ENCODE assay signal across 11 cellular contexts in genomic region chr14:73290279-73290678, GRCh38. TPM values are rescaled to one million over a fixed set of nuclear protein-coding genes. Genes with fewer than 3 reads are reported as not detected.
DNase-seq lines count a peak whose midpoint lies in the region; ATAC-seq and TF ChIP-seq lines count a peak whose summit lies in the region.
"Had no signal": no experiment of that assay in that cellular context is flagged by ENCODE, and none has a peak within 500 bp of the region (broad histone marks: within the 10 kb centered on the region; RNA-seq: fewer than 3 reads in every experiment).

No MANE protein-coding gene starts in this region.

- H3K9me3 ChIP-seq in hepatocyte (ENCODE audit: low read depth) (no peaks in the 10 kb centered on the region), psoas muscle (no peaks in the 10 kb centered on the region)

- no peaks in the 10 kb centered on the region for H3K27me3 Mint-ChIP-seq in effector memory CD8-positive, alpha-beta T cell

- H3K27me3 ChIP-seq in hepatocyte, result no peaks in the 10 kb centered on the region
- no peaks in the 10 kb centered on the region for H3K27me3 ChIP-seq in psoas muscle (ENCODE audit: insufficient read depth in 3 of 3, low read length in 2 of 3)
- H3K27me3 ChIP-seq: neural progenitor cell had no signal

- TF ChIP-seq CTCF in hepatocyte (IDR thresholded peaks at IDR 0.05; ENCODE audit: poor library complexity) (no peak), psoas muscle (IDR thresholded peaks at IDR 0.05) (no peak)

- H3K27ac Mint-ChIP-seq in effector memory CD8-positive, alpha-beta T cell, result peak overlapping the region; percentile 13 to 35
- H3K27ac Mint-ChIP-seq: neural progenitor cell had no signal

- peaks cover 36% of the 10 kb centered on the region for H3K36me3 Mint-ChIP-seq in effector memory CD8-positive, alpha-beta T cell (ENCODE audit: insufficient read depth)

- H3K36me3 ChIP-seq in hepatocyte (replicated peaks; ENCODE audit: insufficient read depth, low read depth), result no peaks in the 10 kb centered on the region
- H3K36me3 ChIP-seq in psoas muscle (ENCODE audit: insufficient read depth in 1 of 2, low read depth in 1 of 2), result peaks cover 8 to 70% of the 10 kb centered on the region in 2 donors
- H3K36me3 ChIP-seq: neural progenitor cell had no signal

- no peaks in the 10 kb centered on the region for H4K20me1 ChIP-seq in hepatocyte (ENCODE audit: insufficient read depth, poor library complexity, severe bottlenecking)

- no peak overlapping the region for H2AFZ ChIP-seq in hepatocyte
- H2AFZ ChIP-seq: neural progenitor cell had no signal

- no peak overlapping the region for H3K27ac ChIP-seq in hepatocyte
- H3K27ac ChIP-seq in psoas muscle, result no peak overlapping the region
- H3K27ac ChIP-seq: neural progenitor cell had no signal

- no peak for DNase-seq in effector memory CD8-positive, alpha-beta T cell
- no peak for DNase-seq in hepatocyte (ENCODE audit: low spot score)
- no peak for DNase-seq in psoas muscle
- DNase-seq in mesenteric fat pad (ENCODE audit: low spot score), result no peak
- no peak for DNase-seq in NCI-H2227 treated with DMSO at 0.1 percent for 48 hours (lab: John Stamatoyannopoulos, UW)
- DNase-seq: aorta, NCI-H1930 had no signal

- H3K9me2 ChIP-seq in hepatocyte (replicated peaks; ENCODE audit: insufficient read depth), result no peaks in the 10 kb centered on the region

- H3K79me2 ChIP-seq in hepatocyte, result no peaks in the 10 kb centered on the region

- H3K9me3 Mint-ChIP-seq in effector memory CD8-positive, alpha-beta T cell, result no peaks in the 10 kb centered on the region
- H3K9me3 Mint-ChIP-seq: neural progenitor cell had no signal

- no peak overlapping the region for H3K4me2 ChIP-seq in hepatocyte
- H3K4me2 ChIP-seq: neural progenitor cell had no signal

- H3K4me1 Mint-ChIP-seq in effector memory CD8-positive, alpha-beta T cell (ENCODE audit: low read depth in 2 of 2), result no peaks in the 10 kb centered on the region
- H3K4me1 Mint-ChIP-seq: neural progenitor cell had no signal

- H3K4me3 Mint-ChIP-seq in effector memory CD8-positive, alpha-beta T cell, result no peak overlapping the region
- H3K4me3 Mint-ChIP-seq: neural progenitor cell had no signal

- peaks cover 9% of the 10 kb centered on the region for H3K4me1 ChIP-seq in hepatocyte (ENCODE audit: insufficient read depth)
- no peaks in the 10 kb centered on the region for H3K4me1 ChIP-seq in psoas muscle

- intact Hi-C loops in psoas muscle (cut with DNase I), result no loop called here

- WGBS in hepatocyte (ENCODE audit: low lambda C conversion rate, missing lambda C conversion rate), result 75% methylated on average over 4 of the region's 4 CpGs
- WGBS in psoas muscle, 3 donors, result 85 to 94% (median 87%) methylated on average over 4 of the region's 4 CpGs

- ATAC-seq in GM18502 (IDR thresholded peaks at IDR 0.05; ENCODE audit: poor library complexity, unreplicated experiment) (peak; percentile 79), GM19452 (IDR thresholded peaks at IDR 0.05; ENCODE audit: unreplicated experiment) (peak; percentile 85), HG03060 (IDR thresholded peaks at IDR 0.05; ENCODE audit: low read depth, unreplicated experiment) (peak; percentile 56), psoas muscle (no peak)
- ATAC-seq in effector memory CD8-positive, alpha-beta T cell (replicated peaks), result no peak

- no peak overlapping the region for H3K4me3 ChIP-seq in hepatocyte
- no peak overlapping the region for H3K4me3 ChIP-seq in psoas muscle
- H3K4me3 ChIP-seq: neural progenitor cell had no signal

RNA-seq across cellular contexts. Expression of gene PAPLN, which starts 53.0 kb away (rescaled TPM):
- total RNA-seq in hepatocyte, result 10.1 and 13.4 TPM in 2 replicates
- polyA plus RNA-seq in hepatocyte, result 7.6 and 8.2 TPM in 2 replicates
- under 1 TPM; 0.26 to 0.79 (median 0.50) TPM for total RNA-seq in psoas muscle
- under 1 TPM; 0.38 to 0.52 (median 0.44) TPM for polyA plus RNA-seq in psoas muscle
- 6.4 TPM for total RNA-seq in mesenteric fat pad

Comparison
In these comparisons a context has a peak if more than half of its experiments do, and no peak if none do; other contexts are left out.
1. ATAC-seq: peak in GM18502 (single experiment), GM19452 (single experiment) and HG03060 (single experiment); none in effector memory CD8-positive, alpha-beta T cell (single experiment) and psoas muscle (0 of 4).